Comparison of ENCODE assay signal across 11 cellular contexts in genomic region chr7:2115739-2116065, GRCh38.
A peak's percentile ranks its signal among the peaks of the same experiment; 100 is the strongest.
DNase-seq lines count a peak whose midpoint lies in the region; ATAC-seq and TF ChIP-seq lines count a peak whose summit lies in the region.
"Had no signal": no experiment of that assay in that cellular context is flagged by ENCODE, and none has a peak within 500 bp of the region (broad histone marks: within the 10 kb centered on the region; RNA-seq: fewer than 3 reads in every experiment).

No MANE protein-coding gene starts in this region.

- H3K9me3 Mint-ChIP-seq in dendritic cell treated with granulocyte-macrophage colony-stimulating factor and Interleukin-4, amounts not matched to agents 40 ng/mL and 50 ng/mL, for 4 days, result peaks cover 21% of the 10 kb centered on the region
- H3K9me3 Mint-ChIP-seq in naive thymus-derived CD4-positive, alpha-beta T cell, result no peaks in the 10 kb centered on the region
- no peaks in the 10 kb centered on the region for H3K9me3 Mint-ChIP-seq in activated CD4-positive, alpha-beta memory T cell treated with anti-CD3 and anti-CD28 coated beads, Interleukin-2, amount 10 ng/mL, durations not matched to agents 7 days and 5 days

- no peaks in the 10 kb centered on the region for H3K27me3 Mint-ChIP-seq in dendritic cell treated with granulocyte-macrophage colony-stimulating factor and Interleukin-4, amounts not matched to agents 40 ng/mL and 50 ng/mL, for 4 days
- no peaks in the 10 kb centered on the region for H3K27me3 Mint-ChIP-seq in naive thymus-derived CD4-positive, alpha-beta T cell
- no peaks in the 10 kb centered on the region for H3K27me3 Mint-ChIP-seq in activated CD4-positive, alpha-beta memory T cell treated with anti-CD3 and anti-CD28 coated beads, Interleukin-2, amount 10 ng/mL, durations not matched to agents 7 days and 5 days

- peaks cover 67% of the 10 kb centered on the region for H3K36me3 Mint-ChIP-seq in dendritic cell treated with granulocyte-macrophage colony-stimulating factor and Interleukin-4, amounts not matched to agents 40 ng/mL and 50 ng/mL, for 4 days (ENCODE audit: low read depth)
- H3K36me3 Mint-ChIP-seq in naive thymus-derived CD4-positive, alpha-beta T cell, result peaks cover 0 to 7% (median 0%) of the 10 kb centered on the region in 5 donors
- H3K36me3 Mint-ChIP-seq in activated CD4-positive, alpha-beta memory T cell treated with anti-CD3 and anti-CD28 coated beads, Interleukin-2, amount 10 ng/mL, durations not matched to agents 7 days and 5 days (ENCODE audit: low read depth), result peaks cover 7% of the 10 kb centered on the region

- H3K4me3 ChIP-seq in A673 (ENCODE audit: low read depth, low read length, poor library complexity, severe bottlenecking) (no peak overlapping the region), Panc1 (ENCODE audit: low read depth in 2 of 2, low read length in 2 of 2) (no peak overlapping the region)
- no peak overlapping the region for H3K4me3 ChIP-seq in naive thymus-derived CD4-positive, alpha-beta T cell (ENCODE audit: low read length)

- POLR2A ChIA-PET in A673 (lab: Charles Lee; ENCODE audit: low non-redundant PET) (no interaction called here), Panc1 (lab: Charles Lee) (no interaction called here)
- POLR2A ChIA-PET in naive thymus-derived CD4-positive, alpha-beta T cell (lab: Charles Lee), result no interaction called here
- POLR2A ChIA-PET in activated CD4-positive, alpha-beta memory T cell treated with anti-CD3 and anti-CD28 coated beads, Interleukin-2, amount 10 ng/mL, durations not matched to agents 7 days and 5 days (lab: Charles Lee), result no interaction called here

- H3K4me3 Mint-ChIP-seq in dendritic cell treated with granulocyte-macrophage colony-stimulating factor and Interleukin-4, amounts not matched to agents 40 ng/mL and 50 ng/mL, for 4 days, result no peak overlapping the region
- H3K4me3 Mint-ChIP-seq in naive thymus-derived CD4-positive, alpha-beta T cell, result peak overlapping the region in 1 of 10 donors; percentile 55
- H3K4me3 Mint-ChIP-seq in activated CD4-positive, alpha-beta memory T cell treated with anti-CD3 and anti-CD28 coated beads, Interleukin-2, amount 10 ng/mL, durations not matched to agents 7 days and 5 days, result no peak overlapping the region

- H3K36me3 ChIP-seq in A673 (ENCODE audit: insufficient read depth, low read length, poor library complexity, severe bottlenecking), result no peaks in the 10 kb centered on the region
- H3K36me3 ChIP-seq in Panc1 (ENCODE audit: control insufficient read depth, insufficient read depth, low read length), result no peaks in the 10 kb centered on the region
- H3K36me3 ChIP-seq in naive thymus-derived CD4-positive, alpha-beta T cell (ENCODE audit: control insufficient read depth in 2 of 3, insufficient read depth in 3 of 3, low read length in 3 of 3), result peaks cover 0 to 10% (median 0%) of the 10 kb centered on the region in 3 experiments

- no peak for DNase-seq in A673 (ENCODE audit: low spot score)
- DNase-seq in Panc1 (ENCODE audit: low read depth, low spot score), result no peak
- DNase-seq in naive thymus-derived CD4-positive, alpha-beta T cell, result no peak
- no peak for DNase-seq in inferior parietal cortex (ENCODE audit: extremely low spot score)
- no peak for DNase-seq in activated CD4-positive, alpha-beta memory T cell treated with anti-CD3 and anti-CD28 coated beads, Interleukin-2, amount 10 ng/mL, durations not matched to agents 7 days and 5 days
- DNase-seq: activated CD4-positive, CD25-positive, alpha-beta regulatory T cell; NCI-H187 treated with DMSO at 0.1 percent for 48 hours had no signal

- H3K9me3 ChIP-seq in A673 (ENCODE audit: low read depth, low read length, poor library complexity, severe bottlenecking), result no peaks in the 10 kb centered on the region
- H3K9me3 ChIP-seq in Panc1 (ENCODE audit: control insufficient read depth, insufficient read depth, low read depth, low read length), result no peaks in the 10 kb centered on the region
- no peaks in the 10 kb centered on the region for H3K9me3 ChIP-seq in naive thymus-derived CD4-positive, alpha-beta T cell (ENCODE audit: control insufficient read depth in 2 of 3, low read length in 3 of 3)

- peak overlapping the region; percentile 26 for H3K27ac Mint-ChIP-seq in dendritic cell treated with granulocyte-macrophage colony-stimulating factor and Interleukin-4, amounts not matched to agents 40 ng/mL and 50 ng/mL, for 4 days
- H3K27ac Mint-ChIP-seq in naive thymus-derived CD4-positive, alpha-beta T cell, result peak overlapping the region in 1 of 9 donors; percentile 60
- H3K27ac Mint-ChIP-seq in activated CD4-positive, alpha-beta memory T cell treated with anti-CD3 and anti-CD28 coated beads, Interleukin-2, amount 10 ng/mL, durations not matched to agents 7 days and 5 days, result no peak overlapping the region

- H3K27me3 ChIP-seq in A673 (replicated peaks; ENCODE audit: insufficient read depth, low read depth, low read length, poor library complexity), result no peaks in the 10 kb centered on the region
- no peaks in the 10 kb centered on the region for H3K27me3 ChIP-seq in Panc1 (ENCODE audit: control insufficient read depth, insufficient read depth, low read length)
- H3K27me3 ChIP-seq in naive thymus-derived CD4-positive, alpha-beta T cell (ENCODE audit: control insufficient read depth in 2 of 2, insufficient read depth in 2 of 2, low read length in 2 of 2), result no peaks in the 10 kb centered on the region

- intact Hi-C loops in A673 (cut with micrococcal nuclease; ENCODE audit: unreplicated experiment), result no loop called here
- intact Hi-C loops in Panc1 (cut with micrococcal nuclease; ENCODE audit: unreplicated experiment), result no loop called here
- intact Hi-C loops in dendritic cell treated with granulocyte-macrophage colony-stimulating factor and Interleukin-4, amounts not matched to agents 40 ng/mL and 50 ng/mL, for 4 days (cut with micrococcal nuclease), result no loop called here
- intact Hi-C loops in naive thymus-derived CD4-positive, alpha-beta T cell (cut with micrococcal nuclease), result no loop called here

- H3K27ac ChIP-seq in A673 (ENCODE audit: low read depth, low read length, poor library complexity, severe bottlenecking) (peak overlapping the region; percentile 50), Panc1 (ENCODE audit: low read length) (peak overlapping the region; percentile 37)
- no peak overlapping the region for H3K27ac ChIP-seq in naive thymus-derived CD4-positive, alpha-beta T cell (ENCODE audit: low read depth, low read length)
- H3K27ac ChIP-seq: C4-2B had no signal

- TF ChIP-seq CTCF in A673 (conservative IDR thresholded peaks at IDR 0.05; ENCODE audit: low read depth, low read length) (no peak), Panc1 (IDR thresholded peaks at IDR 0.05) (no peak)

- in situ Hi-C loops in Panc1 (cut with HindIII; ENCODE audit: low pct_unique_long_range_greater_than_20kb, low sequenced_read_pairs), result no loop called here

- H3K4me1 ChIP-seq in A673 (ENCODE audit: insufficient read depth, low read length, poor library complexity, severe bottlenecking), result peaks cover 17% of the 10 kb centered on the region
- peaks cover 32% of the 10 kb centered on the region for H3K4me1 ChIP-seq in Panc1 (ENCODE audit: control insufficient read depth, insufficient read depth, low read length)
- H3K4me1 ChIP-seq in naive thymus-derived CD4-positive, alpha-beta T cell (ENCODE audit: control insufficient read depth in 2 of 2, insufficient read depth in 2 of 2, low read length in 2 of 2), result peaks cover 17 to 24% of the 10 kb centered on the region in 2 donors

- CTCF ChIA-PET in A673 (lab: Charles Lee), result no interaction called here
- CTCF ChIA-PET in Panc1 (lab: Charles Lee), result no interaction called here
- CTCF ChIA-PET in naive thymus-derived CD4-positive, alpha-beta T cell (lab: Charles Lee), result no interaction called here
- CTCF ChIA-PET in activated CD4-positive, alpha-beta memory T cell treated with anti-CD3 and anti-CD28 coated beads, Interleukin-2, amount 10 ng/mL, durations not matched to agents 7 days and 5 days (lab: Charles Lee), result no interaction called here

- peaks cover 68% of the 10 kb centered on the region for H3K4me1 Mint-ChIP-seq in dendritic cell treated with granulocyte-macrophage colony-stimulating factor and Interleukin-4, amounts not matched to agents 40 ng/mL and 50 ng/mL, for 4 days (ENCODE audit: low read depth)
- H3K4me1 Mint-ChIP-seq in naive thymus-derived CD4-positive, alpha-beta T cell, result peaks cover 19 to 44% (median 36%) of the 10 kb centered on the region in 7 donors
- peaks cover 35% of the 10 kb centered on the region for H3K4me1 Mint-ChIP-seq in activated CD4-positive, alpha-beta memory T cell treated with anti-CD3 and anti-CD28 coated beads, Interleukin-2, amount 10 ng/mL, durations not matched to agents 7 days and 5 days

- ATAC-seq in Panc1, result no peak
- ATAC-seq in naive thymus-derived CD4-positive, alpha-beta T cell, result peak; percentile 36
- no peak for ATAC-seq in HG03159 (IDR thresholded peaks at IDR 0.05; ENCODE audit: unreplicated experiment)
- ATAC-seq in GM18511 (IDR thresholded peaks at IDR 0.05; ENCODE audit: unreplicated experiment), result no peak

- no TSS peak for BruUV-seq in A673 (replicated peaks; lab: Mats Ljungman, UMichigan)
- BruUV-seq in Panc1 (replicated peaks; lab: Mats Ljungman, UMichigan), result no TSS peak
